In the genomic region with DNA sequence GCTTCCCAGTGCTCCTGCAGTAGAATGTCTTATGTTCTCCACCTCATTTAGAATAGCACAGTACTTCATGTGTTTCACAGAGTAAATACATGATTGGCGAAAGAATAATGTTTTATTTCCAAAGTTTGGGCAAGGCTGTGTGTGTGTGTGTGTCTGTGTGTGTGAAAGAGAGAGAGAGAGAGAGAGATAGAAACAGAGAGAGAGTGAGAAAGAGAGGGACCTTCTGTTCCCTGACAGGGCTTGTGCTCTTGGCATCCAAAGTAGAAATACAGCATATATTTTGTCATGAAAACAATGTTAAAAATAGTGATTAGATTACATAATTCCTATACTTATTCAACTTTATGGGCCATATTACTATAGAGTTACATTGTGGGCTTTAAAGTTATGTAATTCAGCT, we compare ENCODE assay signal across 35 cellular contexts.
"Had no signal": no experiment of that assay in that cellular context is flagged by ENCODE, and none has a peak within 500 bp of the region (broad histone marks: within the 10 kb centered on the region; RNA-seq: fewer than 3 reads in every experiment).

No MANE protein-coding gene starts in this region.

- H3K4me3 ChIP-seq: MG63 had no signal

- H3K4me2 ChIP-seq: KMS-11 had no signal

- H3K27ac ChIP-seq: KMS-11 had no signal

- H3K9ac ChIP-seq: KMS-11 had no signal

- H3K27me3 ChIP-seq: MG63 had no signal

- H3K9me3 ChIP-seq: MG63 had no signal

- H3K36me3 ChIP-seq: MG63 had no signal

- DNase-seq: Karpas-422, Kasumi-1, MG63, MM.1S, MV-4-11, NCI-H1048, NCI-H1092, NCI-H1092 treated with DMSO at 0.1 percent for 48 hours, NCI-H1105, NCI-H1105 treated with DMSO at 0.1 percent for 48 hours, NCI-H1417, NCI-H1417 treated with DMSO at 0.1 percent for 48 hours, NCI-H1436, NCI-H1436 treated with DMSO at 0.1 percent for 48 hours, NCI-H146, NCI-H1694, NCI-H1694 treated with DMSO at 0.1 percent for 48 hours, NCI-H187, NCI-H187 treated with DMSO at 0.1 percent for 48 hours, NCI-H1930, NCI-H2029, NCI-H2029 treated with DMSO at 0.1 percent for 48 hours, NCI-H2081, NCI-H2081 treated with DMSO at 0.1 percent for 48 hours, NCI-H2107, NCI-H2171, NCI-H2171 treated with DMSO at 0.1 percent for 48 hours, NCI-H2227 treated with DMSO at 0.1 percent for 48 hours, NCI-H226, NCI-H345, NCI-H446, NCI-H446 treated with DMSO at 0.1 percent for 48 hours, NCI-H510A, NCI-H510A treated with DMSO at 0.1 percent for 48 hours had no signal
